17 cellular contexts compared by ENCODE assay signal in the genomic region with DNA sequence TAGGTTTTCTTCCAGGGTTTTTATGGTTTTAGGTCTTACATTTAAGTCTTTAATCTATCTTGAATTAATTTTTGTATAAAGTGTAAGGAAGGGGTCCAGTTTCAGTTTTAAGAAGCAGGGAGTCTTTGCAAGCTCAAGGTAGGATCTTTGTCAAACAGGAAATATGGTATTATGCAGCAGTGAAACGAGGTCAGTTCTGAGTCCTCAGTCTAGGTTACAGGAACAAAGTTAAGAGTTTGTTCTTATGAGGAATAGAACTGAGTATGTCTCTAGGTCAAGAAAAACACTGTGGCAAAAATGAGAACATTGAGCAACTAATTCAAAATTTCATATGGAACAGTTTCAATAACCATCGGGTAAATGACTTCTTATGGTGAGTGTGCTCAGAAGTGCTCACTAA.
DNase-seq lines count a peak whose midpoint lies in the region; ATAC-seq and TF ChIP-seq lines count a peak whose summit lies in the region.
"Had no signal": no experiment of that assay in that cellular context is flagged by ENCODE, and none has a peak within 500 bp of the region (broad histone marks: within the 10 kb centered on the region; RNA-seq: fewer than 3 reads in every experiment).

No MANE protein-coding gene starts in this region.

- H3K9me3 ChIP-seq in CD4-positive, CD25-positive, alpha-beta regulatory T cell (ENCODE audit: control insufficient read depth in 2 of 2, low read length in 2 of 2), result no peaks in the 10 kb centered on the region
- no peaks in the 10 kb centered on the region for H3K9me3 ChIP-seq in CD8-positive, alpha-beta memory T cell (ENCODE audit: low read length)
- H3K9me3 ChIP-seq in T-helper 17 cell (ENCODE audit: control insufficient read depth, low read length, poor library complexity, severe bottlenecking) (no peaks in the 10 kb centered on the region), neutrophil (no peaks in the 10 kb centered on the region)
- no peaks in the 10 kb centered on the region for H3K9me3 ChIP-seq in CD4-positive, alpha-beta T cell (ENCODE audit: control insufficient read depth, low read length)

- no peaks in the 10 kb centered on the region for H3K36me3 ChIP-seq in CD4-positive, CD25-positive, alpha-beta regulatory T cell (ENCODE audit: control insufficient read depth, insufficient read depth, low read length)
- no peaks in the 10 kb centered on the region for H3K36me3 ChIP-seq in CD8-positive, alpha-beta memory T cell (ENCODE audit: insufficient read depth, low read length)
- H3K36me3 ChIP-seq in neutrophil, result no peaks in the 10 kb centered on the region

- peak overlapping the region in 3 of 4 donors; percentile 3 to 42 (median 31) for H3K4me3 Mint-ChIP-seq in CD4-positive, CD25-positive, alpha-beta regulatory T cell
- H3K4me3 Mint-ChIP-seq in CD8-positive, alpha-beta memory T cell, result peak overlapping the region in 4 of 7 donors; percentile 1 to 32 (median 10)
- peak overlapping the region; percentile 52 for H3K4me3 Mint-ChIP-seq in T-helper 17 cell
- no peak overlapping the region for H3K4me3 Mint-ChIP-seq in CD4-positive, alpha-beta T cell

- peak overlapping the region; percentile 10 for H3K4me3 ChIP-seq in CD4-positive, CD25-positive, alpha-beta regulatory T cell (ENCODE audit: low read depth, low read length)
- no peak overlapping the region for H3K4me3 ChIP-seq in CD8-positive, alpha-beta memory T cell (ENCODE audit: low read length)
- H3K4me3 ChIP-seq in neutrophil (ENCODE audit: low read depth in 1 of 2, low read length in 1 of 2), result no peak overlapping the region

- H3K27me3 ChIP-seq in CD4-positive, CD25-positive, alpha-beta regulatory T cell (ENCODE audit: control insufficient read depth, insufficient read depth, low read length), result peaks cover 6% of the 10 kb centered on the region
- H3K27me3 ChIP-seq in CD8-positive, alpha-beta memory T cell (ENCODE audit: insufficient read depth, low read length, poor library complexity, severe bottlenecking), result no peaks in the 10 kb centered on the region
- H3K27me3 ChIP-seq in neutrophil, result no peaks in the 10 kb centered on the region
- H3K27me3 ChIP-seq in CD4-positive, alpha-beta T cell (ENCODE audit: control insufficient read depth, insufficient read depth, low read length), result peaks cover 8% of the 10 kb centered on the region

- peaks cover 9 to 25% (median 18%) of the 10 kb centered on the region in 4 donors for H3K4me1 Mint-ChIP-seq in CD4-positive, CD25-positive, alpha-beta regulatory T cell
- peaks cover 6 to 12% (median 9%) of the 10 kb centered on the region in 3 donors for H3K4me1 Mint-ChIP-seq in CD8-positive, alpha-beta memory T cell
- H3K4me1 Mint-ChIP-seq in T-helper 17 cell, result peaks cover 17% of the 10 kb centered on the region
- H3K4me1 Mint-ChIP-seq in CD4-positive, alpha-beta T cell (ENCODE audit: low read depth), result peaks cover 14% of the 10 kb centered on the region

- POLR2A ChIA-PET in CD8-positive, alpha-beta memory T cell (lab: Charles Lee), result no interaction called here
- POLR2A ChIA-PET in CD4-positive, alpha-beta T cell (lab: Charles Lee), result no interaction called here

- peaks cover 0 to 1% (median 0%) of the 10 kb centered on the region in 7 donors for H3K9me3 Mint-ChIP-seq in CD4-positive, CD25-positive, alpha-beta regulatory T cell
- H3K9me3 Mint-ChIP-seq in CD8-positive, alpha-beta memory T cell, result no peaks in the 10 kb centered on the region
- no peaks in the 10 kb centered on the region for H3K9me3 Mint-ChIP-seq in CD4-positive, alpha-beta T cell

- no peak for ATAC-seq in CD4-positive, CD25-positive, alpha-beta regulatory T cell (ENCODE audit: low read depth in 2 of 2)
- peak; percentile 49 for ATAC-seq in T-helper 17 cell
- ATAC-seq in CD4-positive, alpha-beta T cell (ENCODE audit: poor library complexity), result no peak
- ATAC-seq in GM18907 (IDR thresholded peaks at IDR 0.05; ENCODE audit: unreplicated experiment), result no peak
- ATAC-seq: PC-3 had no signal

- CTCF ChIA-PET in CD8-positive, alpha-beta memory T cell (lab: Charles Lee), result interaction anchor here (5.5 kb wide), 1 partner anchor 311 kb away, joined by 87 read pairs; no protein-coding TSS in a partner anchor
- CTCF ChIA-PET in CD4-positive, alpha-beta T cell (lab: Charles Lee), result no interaction called here

- H3K36me3 Mint-ChIP-seq in CD4-positive, CD25-positive, alpha-beta regulatory T cell, result no peaks in the 10 kb centered on the region
- H3K36me3 Mint-ChIP-seq in CD8-positive, alpha-beta memory T cell, result no peaks in the 10 kb centered on the region
- H3K36me3 Mint-ChIP-seq in T-helper 17 cell (ENCODE audit: low read depth), result peaks cover 5% of the 10 kb centered on the region
- H3K36me3 Mint-ChIP-seq in CD4-positive, alpha-beta T cell (ENCODE audit: low read depth), result no peaks in the 10 kb centered on the region

- DNase-seq in CD4-positive, CD25-positive, alpha-beta regulatory T cell, result peak in 1 of 3 donors; percentile 43
- no peak for DNase-seq in CD8-positive, alpha-beta memory T cell
- DNase-seq in T-helper 17 cell, result no peak
- no peak for DNase-seq in stimulated activated CD4-positive, alpha-beta T cell treated with anti-CD3 and anti-CD28 coated beads, Interleukin-2, amount 100 ng/mL, for 48 hours
- DNase-seq in CD4-positive, alpha-beta T cell, result no peak
- DNase-seq: ACHN, DMS153, GF-D8, GOT3, NCI-H1105, NCI-H2081, NCI-H2171 treated with DMSO at 0.1 percent for 48 hours, NCI-H446 treated with DMSO at 0.1 percent for 48 hours, PC-3, RPMI8226 had no signal

- H3K27me3 Mint-ChIP-seq in CD4-positive, CD25-positive, alpha-beta regulatory T cell, result peaks cover 8% of the 10 kb centered on the region
- H3K27me3 Mint-ChIP-seq in CD8-positive, alpha-beta memory T cell, result peaks cover 12 to 33% of the 10 kb centered on the region in 2 donors
- peaks cover 13% of the 10 kb centered on the region for H3K27me3 Mint-ChIP-seq in T-helper 17 cell
- peaks cover 11% of the 10 kb centered on the region for H3K27me3 Mint-ChIP-seq in CD4-positive, alpha-beta T cell

- intact Hi-C loops in CD4-positive, alpha-beta T cell (cut with DNase I, micrococcal nuclease), result loop anchor here (5.0 to 10.0 kb wide), 5 partner anchors 189 to 757 kb away; no protein-coding TSS in a partner anchor

- no peak for TF ChIP-seq CTCF in neutrophil (IDR thresholded peaks at IDR 0.05)
- TF ChIP-seq CTCF in CD4-positive, alpha-beta T cell (IDR thresholded peaks at IDR 0.05), result no peak

- H3K27ac Mint-ChIP-seq in CD4-positive, CD25-positive, alpha-beta regulatory T cell, result peak overlapping the region; percentile 3 to 62 (median 3)
- peak overlapping the region in 1 of 8 donors; percentile 5 for H3K27ac Mint-ChIP-seq in CD8-positive, alpha-beta memory T cell
- H3K27ac Mint-ChIP-seq in T-helper 17 cell, result peak overlapping the region; percentile 65
- H3K27ac Mint-ChIP-seq in CD4-positive, alpha-beta T cell, result no peak overlapping the region

- H3K4me1 ChIP-seq in CD4-positive, CD25-positive, alpha-beta regulatory T cell (ENCODE audit: control insufficient read depth, insufficient read depth, low read length, poor library complexity, severe bottlenecking), result peaks cover 7% of the 10 kb centered on the region
- no peaks in the 10 kb centered on the region for H3K4me1 ChIP-seq in CD8-positive, alpha-beta memory T cell (ENCODE audit: insufficient read depth, low read length)
- H3K4me1 ChIP-seq in neutrophil (ENCODE audit: control insufficient read depth in 1 of 2, insufficient read depth in 1 of 2, low read depth in 1 of 2, low read length in 1 of 2), result peaks cover 30 to 35% of the 10 kb centered on the region in 2 experiments

- H3K27ac ChIP-seq in CD4-positive, CD25-positive, alpha-beta regulatory T cell (ENCODE audit: insufficient read depth, low read length, poor library complexity, severe bottlenecking), result no peak overlapping the region
- H3K27ac ChIP-seq in CD8-positive, alpha-beta memory T cell (ENCODE audit: low read depth, low read length), result no peak overlapping the region
- peak overlapping the region; percentile 23 for H3K27ac ChIP-seq in neutrophil
- no peak overlapping the region for H3K27ac ChIP-seq in CD4-positive, alpha-beta T cell (ENCODE audit: low read depth, low read length)
